12 cellular contexts compared by ENCODE assay signal in the genomic region with DNA sequence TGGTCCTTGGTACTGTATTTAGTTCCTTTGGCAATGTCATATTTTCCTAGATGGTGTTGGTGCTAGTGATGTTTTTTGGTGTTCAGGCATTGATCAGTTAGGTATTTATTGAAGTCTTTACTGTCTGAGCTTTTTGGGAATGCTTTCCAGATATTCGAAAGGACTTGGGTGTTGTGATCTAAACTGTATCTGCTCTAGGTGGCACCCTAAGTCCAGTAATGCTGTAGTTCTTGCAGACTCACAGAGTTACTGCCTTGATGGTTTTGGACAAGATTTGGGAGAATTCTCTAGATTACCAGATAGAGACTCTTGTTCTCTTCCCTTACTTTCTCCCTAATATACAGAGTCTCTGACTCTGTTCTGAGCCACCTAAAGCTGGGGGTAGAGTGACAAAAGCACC.
DNase-seq lines count a peak whose midpoint lies in the region; ATAC-seq and TF ChIP-seq lines count a peak whose summit lies in the region.
"Had no signal": no experiment of that assay in that cellular context is flagged by ENCODE, and none has a peak within 500 bp of the region (broad histone marks: within the 10 kb centered on the region; RNA-seq: fewer than 3 reads in every experiment).

No MANE protein-coding gene starts in this region.

- H3K79me2 ChIP-seq in MM.1S (ENCODE audit: low read length): no peaks in the 10 kb centered on the region

- CTCF ChIA-PET in BJ (lab: Yijun Ruan, JAX): interaction anchor here (0.6 to 2.7 kb wide), 10 partner anchors 9 to 712 kb away, joined by 3 to 15 read pairs (median 3); no protein-coding TSS in a partner anchor

- no peak overlapping the region for H2AFZ ChIP-seq in MM.1S (ENCODE audit: low read length)

- no peak for ATAC-seq in HG02642 (IDR thresholded peaks at IDR 0.05; ENCODE audit: poor library complexity, unreplicated experiment)

- H3F3A ChIP-seq in MM.1S (ENCODE audit: insufficient read depth, low read length): no peaks in the 10 kb centered on the region

- no CpG with 5 or more reads among the region's 1 CpG for WGBS in iPS DF 6.9 (ENCODE audit: insufficient coverage, insufficient read length)

- POLR2A ChIA-PET in BJ (lab: Charles Lee): no interaction called here

- H3K4me3 ChIP-seq in BJ (ENCODE audit: low read depth, low read length) (no peak overlapping the region), iPS DF 6.9 (ENCODE audit: low read length) (no peak overlapping the region), MM.1S (ENCODE audit: low read length) (no peak overlapping the region)
- H3K4me3 ChIP-seq: HAP-1 had no signal

- no peak overlapping the region for H3K9ac ChIP-seq in MM.1S (ENCODE audit: low read length)

- H3K27me3 ChIP-seq in BJ (ENCODE audit: control insufficient read depth, insufficient read depth, low read length) (no peaks in the 10 kb centered on the region), iPS DF 6.9 (ENCODE audit: control insufficient read depth, insufficient read depth, low read length) (no peaks in the 10 kb centered on the region), MM.1S (replicated peaks; ENCODE audit: insufficient read depth, low read length) (no peaks in the 10 kb centered on the region)

- H3K9me3 ChIP-seq in iPS DF 6.9 (ENCODE audit: control insufficient read depth, insufficient read depth, low read length) (no peaks in the 10 kb centered on the region), MM.1S (replicated peaks; ENCODE audit: insufficient read depth, low read length) (no peaks in the 10 kb centered on the region)
- H3K9me3 ChIP-seq: Caco-2, HAP-1 had no signal

- no peaks in the 10 kb centered on the region for H3K4me1 ChIP-seq in iPS DF 6.9 (ENCODE audit: control insufficient read depth, insufficient read depth, low read length)
- H3K4me1 ChIP-seq in MM.1S (ENCODE audit: low read length): no peaks in the 10 kb centered on the region
- H3K4me1 ChIP-seq: Caco-2, HAP-1 had no signal

- DNase-seq in BJ (ENCODE audit: low read depth) (no peak), HS-5 (ENCODE audit: low read depth) (peak; percentile 11), amniotic epithelial cell (ENCODE audit: low read depth) (peak; percentile 48), iPS DF 6.9 (ENCODE audit: low read depth, low spot score) (peak; percentile 4), MM.1S (no peak), GF-D8 (lab: John Stamatoyannopoulos, UW) (no peak)
- DNase-seq in stimulated activated naive CD4-positive, alpha-beta T cell (lab: John Stamatoyannopoulos, UW): no peak
- DNase-seq: activated CD4-positive, alpha-beta T cell treated with anti-CD3 and anti-CD28 coated beads for 1 hour; NCI-H1105 treated with DMSO at 0.1 percent for 48 hours had no signal

- TF ChIP-seq CTCF in BJ (IDR thresholded peaks at IDR 0.05; ENCODE audit: insufficient read depth, low read depth, low read length): peak; percentile 44
- TF ChIP-seq CTCF in MM.1S (IDR thresholded peaks at IDR 0.05; ENCODE audit: low read length): no peak; the same call in 1 of the 2 replicates

- H4K20me1 ChIP-seq in MM.1S (ENCODE audit: insufficient read depth, low read length): no peaks in the 10 kb centered on the region

- H3K9me2 ChIP-seq in MM.1S (replicated peaks; ENCODE audit: insufficient read depth, low read length): no peaks in the 10 kb centered on the region

- no peak overlapping the region for H3K4me2 ChIP-seq in MM.1S (ENCODE audit: low read depth, low read length)

- H3K27ac ChIP-seq in iPS DF 6.9 (ENCODE audit: low read length): no peak overlapping the region
- no peak overlapping the region for H3K27ac ChIP-seq in MM.1S (ENCODE audit: low read length)

- H3K36me3 ChIP-seq in BJ (ENCODE audit: control insufficient read depth, insufficient read depth, low read length) (no peaks in the 10 kb centered on the region), iPS DF 6.9 (ENCODE audit: control insufficient read depth, insufficient read depth, low read length) (no peaks in the 10 kb centered on the region), MM.1S (replicated peaks; ENCODE audit: insufficient read depth, low read length) (no peaks in the 10 kb centered on the region)
- H3K36me3 ChIP-seq: HAP-1 had no signal

Comparison
In these comparisons a context has a peak if more than half of its experiments do, and no peak if none do; other contexts are left out.
1. DNase-seq: peak in HS-5 (single experiment), amniotic epithelial cell (single experiment) and iPS DF 6.9 (single experiment); none in BJ (single experiment), MM.1S (single experiment), GF-D8 (single experiment) and stimulated activated naive CD4-positive, alpha-beta T cell (0 of 6).